Comparison of ENCODE assay signal across 8 cellular contexts in the genomic region with DNA sequence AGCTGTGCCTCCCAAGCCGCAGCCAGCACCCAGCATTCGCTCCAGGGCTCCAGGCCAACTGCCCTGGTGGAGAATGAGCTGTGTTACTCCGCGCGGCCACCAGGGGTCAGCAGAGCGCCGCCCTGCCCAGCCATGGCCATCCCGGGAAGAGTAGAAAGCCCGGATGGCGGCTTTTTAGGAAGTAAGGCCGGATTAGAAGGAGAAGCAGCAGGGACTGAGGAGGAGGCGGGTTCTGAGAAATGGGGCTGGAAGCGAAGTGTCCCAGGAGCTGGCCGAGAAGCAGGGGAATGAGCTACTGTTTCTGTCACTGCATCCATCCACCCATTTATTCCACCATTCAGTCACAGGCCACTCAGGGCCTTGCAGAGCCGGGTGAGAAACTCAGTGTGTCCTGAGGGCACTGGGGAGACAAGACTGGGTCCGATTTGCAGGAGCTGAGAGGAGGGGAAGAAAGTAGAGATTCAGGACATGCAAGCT. TPM values are rescaled to one million over a fixed set of nuclear protein-coding genes. Genes with fewer than 3 reads are reported as not detected.
DNase-seq lines count a peak whose midpoint lies in the region; ATAC-seq and TF ChIP-seq lines count a peak whose summit lies in the region.

No MANE protein-coding gene starts in this region.

- peaks cover 9% of the 10 kb centered on the region for H3K27me3 Mint-ChIP-seq in activated T-cell treated with anti-CD3 and anti-CD28 coated beads, Interleukin-2, amount 50 U/mL, for 4 hours (ENCODE audit: low read depth)
- H3K27me3 Mint-ChIP-seq in nephron progenitor cell (ENCODE audit: low read depth, poor library complexity), result peaks cover 40% of the 10 kb centered on the region

- DNase-seq in Caki2 (ENCODE audit: low read depth) (peak; percentile 79), HT-29 (ENCODE audit: low spot score) (peak; percentile 97), OCI-M2 (lab: John Stamatoyannopoulos, UW; ENCODE audit: unreplicated experiment) (peak; percentile 64), fibroblast of gingiva (ENCODE audit: low read depth) (peak; percentile 44), nephron progenitor cell (peak; percentile 88), stromal cell of bone marrow (ENCODE audit: low read depth) (peak; percentile 33)
- DNase-seq in activated T-cell treated with anti-CD3 and anti-CD28 coated beads, Interleukin-2, amount 50 U/mL, for 4 hours, result peak; percentile 64

- H3K9me3 Mint-ChIP-seq in activated T-cell treated with anti-CD3 and anti-CD28 coated beads, Interleukin-2, amount 50 U/mL, for 4 hours, result no peaks in the 10 kb centered on the region
- H3K9me3 Mint-ChIP-seq in nephron progenitor cell, result peaks cover 11% of the 10 kb centered on the region

- ATAC-seq in activated T-cell treated with anti-CD3 and anti-CD28 coated beads, Interleukin-2, amount 50 U/mL, for 4 hours, result peak; percentile 81 to 83
- no peak for ATAC-seq in GM18498 (IDR thresholded peaks at IDR 0.05; ENCODE audit: unreplicated experiment)

- no peaks in the 10 kb centered on the region for H3K36me3 Mint-ChIP-seq in activated T-cell treated with anti-CD3 and anti-CD28 coated beads, Interleukin-2, amount 50 U/mL, for 4 hours (ENCODE audit: insufficient read depth)
- peaks cover 10% of the 10 kb centered on the region for H3K36me3 Mint-ChIP-seq in nephron progenitor cell (ENCODE audit: low read depth)

- H3K4me3 Mint-ChIP-seq in activated T-cell treated with anti-CD3 and anti-CD28 coated beads, Interleukin-2, amount 50 U/mL, for 4 hours, result no peak overlapping the region
- no peak overlapping the region for H3K4me3 Mint-ChIP-seq in nephron progenitor cell

- H3K27ac Mint-ChIP-seq in nephron progenitor cell, result no peak overlapping the region

- peaks cover 6% of the 10 kb centered on the region for H3K4me1 Mint-ChIP-seq in activated T-cell treated with anti-CD3 and anti-CD28 coated beads, Interleukin-2, amount 50 U/mL, for 4 hours (ENCODE audit: low read depth)
- peaks cover 9% of the 10 kb centered on the region for H3K4me1 Mint-ChIP-seq in nephron progenitor cell

- in situ Hi-C loops in Caki2 (cut with HindIII; ENCODE audit: low pct_unique_long_range_greater_than_20kb, low sequenced_read_pairs), result no loop called here

- peak; percentile 99 for TF ChIP-seq CTCF in nephron progenitor cell (IDR thresholded peaks at IDR 0.05)

RNA-seq across cellular contexts. Expression of gene NPAS1, which starts 6.6 kb away (rescaled TPM):
- 2.8 and 3.1 TPM in 2 replicates for total RNA-seq in Caki2 (2014; rRNA removed; shearing (Covaris generic); ENCODE audit: low replicate concordance)
- 0.50 TPM in 1 of 2 replicates, not detected in the other for total RNA-seq in HT-29 (2014; rRNA removed; shearing (Covaris generic))
- total RNA-seq in activated T-cell treated with anti-CD3 and anti-CD28 coated beads, Interleukin-2, amount 50 U/mL, for 4 hours, result under 1 TPM in 1 of 3 donors, not detected in 2; 0.14 TPM

RNA-seq across cellular contexts. Expression of gene TMEM160, which starts 35.3 kb away (rescaled TPM):
- 78.1 and 102 TPM in 2 replicates for total RNA-seq in Caki2 (2014; rRNA removed; shearing (Covaris generic); ENCODE audit: low replicate concordance)
- total RNA-seq in HT-29 (2014; rRNA removed; shearing (Covaris generic)), result 261 and 277 TPM in 2 replicates
- 10 to 100 TPM; 57.1 to 61.6 (median 57.6) TPM for total RNA-seq in activated T-cell treated with anti-CD3 and anti-CD28 coated beads, Interleukin-2, amount 50 U/mL, for 4 hours

Comparison
In these comparisons a context has a peak if more than half of its experiments do, and no peak if none do; other contexts are left out.
1. DNase-seq: peak in every context shown above with its lines; median percentile 97 in HT-29; 88 in nephron progenitor cell; 79 in Caki2; 64 in OCI-M2; 64 in activated T-cell treated with anti-CD3 and anti-CD28 coated beads, Interleukin-2, amount 50 U/mL, for 4 hours; 44 in fibroblast of gingiva; 33 in stromal cell of bone marrow.